8 cellular contexts compared by ENCODE assay signal in the genomic region with DNA sequence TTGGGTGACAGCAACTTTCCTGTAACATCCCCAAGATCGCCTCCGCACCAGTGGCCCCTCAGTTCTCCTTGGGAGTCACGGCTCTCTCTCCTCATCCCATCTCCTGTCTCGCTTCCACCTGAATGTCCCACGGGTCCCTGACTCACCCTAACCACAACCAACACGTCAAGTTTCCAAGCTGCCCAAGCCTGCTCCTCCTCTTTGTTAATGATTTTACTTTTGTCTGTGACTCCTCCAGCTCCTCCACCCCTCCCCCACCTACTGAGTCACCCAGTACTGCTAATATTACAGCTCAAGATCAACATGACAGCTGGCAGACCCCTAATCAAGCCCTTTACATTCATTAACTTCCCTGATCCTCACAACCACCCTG.
A peak's percentile ranks its signal among the peaks of the same experiment; 100 is the strongest.
DNase-seq lines count a peak whose midpoint lies in the region; ATAC-seq lines count a peak whose summit lies in the region.

No MANE protein-coding gene starts in this region.

- H3K4me3 Mint-ChIP-seq in stimulated activated effector memory CD8-positive, alpha-beta T cell treated with anti-CD3 and anti-CD28 coated beads, Interleukin-12 subunit alpha, Interleukin-12 subunit beta, amount 100 ng/mL, for 72 hours = no peak overlapping the region

- no peak for DNase-seq in activated CD4-positive, CD25-positive, alpha-beta regulatory T cell treated with anti-CD3 and anti-CD28 coated beads, Interleukin-2, amount 50 U/mL, for 72 hours
- peak; percentile 44 to 47 for DNase-seq in activated CD4-positive, alpha-beta T cell treated with anti-CD3 and anti-CD28 coated beads, Interleukin-2, amount 50 U/mL, for 4 hours
- peak; percentile 80 for DNase-seq in hepatic stellate cell (ENCODE audit: low spot score)
- DNase-seq in stimulated activated effector memory CD8-positive, alpha-beta T cell treated with anti-CD3 and anti-CD28 coated beads, Interleukin-12 subunit alpha, Interleukin-12 subunit beta, amount 100 ng/mL, for 72 hours (ENCODE audit: low spot score in 2 of 2) = no peak
- DNase-seq in NCI-H1694 treated with DMSO at 0.1 percent for 48 hours (lab: John Stamatoyannopoulos, UW) = no peak

- peaks cover 21% of the 10 kb centered on the region for H3K4me1 Mint-ChIP-seq in stimulated activated effector memory CD8-positive, alpha-beta T cell treated with anti-CD3 and anti-CD28 coated beads, Interleukin-12 subunit alpha, Interleukin-12 subunit beta, amount 100 ng/mL, for 72 hours

- no peaks in the 10 kb centered on the region for H3K9me3 Mint-ChIP-seq in stimulated activated effector memory CD8-positive, alpha-beta T cell treated with anti-CD3 and anti-CD28 coated beads, Interleukin-12 subunit alpha, Interleukin-12 subunit beta, amount 100 ng/mL, for 72 hours

- peak; percentile 53 to 74 for ATAC-seq in activated CD4-positive, CD25-positive, alpha-beta regulatory T cell treated with anti-CD3 and anti-CD28 coated beads, Interleukin-2, amount 50 U/mL, for 24 hours
- peak; percentile 64 for ATAC-seq in stimulated activated effector memory CD8-positive, alpha-beta T cell treated with anti-CD3 and anti-CD28 coated beads, Interleukin-12 subunit alpha, Interleukin-12 subunit beta, amount 100 ng/mL, for 72 hours
- ATAC-seq in GM19324 (IDR thresholded peaks at IDR 0.05; ENCODE audit: low FRiP score, unreplicated experiment) (no peak), HG03175 (IDR thresholded peaks at IDR 0.05; ENCODE audit: unreplicated experiment) (no peak)

- H3K27ac Mint-ChIP-seq in stimulated activated effector memory CD8-positive, alpha-beta T cell treated with anti-CD3 and anti-CD28 coated beads, Interleukin-12 subunit alpha, Interleukin-12 subunit beta, amount 100 ng/mL, for 72 hours = peak overlapping the region; percentile 91

- H3K36me3 Mint-ChIP-seq in stimulated activated effector memory CD8-positive, alpha-beta T cell treated with anti-CD3 and anti-CD28 coated beads, Interleukin-12 subunit alpha, Interleukin-12 subunit beta, amount 100 ng/mL, for 72 hours = peaks cover 61% of the 10 kb centered on the region

Comparison
In these comparisons a context has a peak if more than half of its experiments do, and no peak if none do; other contexts are left out.
1. ATAC-seq: peak in activated CD4-positive, CD25-positive, alpha-beta regulatory T cell treated with anti-CD3 and anti-CD28 coated beads, Interleukin-2, amount 50 U/mL, for 24 hours (2 of 2) and stimulated activated effector memory CD8-positive, alpha-beta T cell treated with anti-CD3 and anti-CD28 coated beads, Interleukin-12 subunit alpha, Interleukin-12 subunit beta, amount 100 ng/mL, for 72 hours (single experiment); none in GM19324 (single experiment) and HG03175 (single experiment).
2. DNase-seq: peak in activated CD4-positive, alpha-beta T cell treated with anti-CD3 and anti-CD28 coated beads, Interleukin-2, amount 50 U/mL, for 4 hours (2 of 2) and hepatic stellate cell (single experiment); none in activated CD4-positive, CD25-positive, alpha-beta regulatory T cell treated with anti-CD3 and anti-CD28 coated beads, Interleukin-2, amount 50 U/mL, for 72 hours (single experiment), stimulated activated effector memory CD8-positive, alpha-beta T cell treated with anti-CD3 and anti-CD28 coated beads, Interleukin-12 subunit alpha, Interleukin-12 subunit beta, amount 100 ng/mL, for 72 hours (0 of 2) and NCI-H1694 treated with DMSO at 0.1 percent for 48 hours (single experiment).